ENCODE assay signal across 1 cellular context in genomic region chr7:100472121-100472851, GRCh38.
TF ChIP-seq lines count a peak whose summit lies in the region.

No MANE protein-coding gene starts in this region.

TF ChIP-seq in GM12878, 131 proteins besides CTCF, POLR2A, EP300 and RAD21:
- no peak for TF ChIP-seq ATF2 (IDR thresholded peaks at IDR 0.05; ENCODE audit: low read length)
- no peak for TF ChIP-seq ESRRA (IDR thresholded peaks at IDR 0.05; ENCODE audit: low read length)
- TF ChIP-seq STAT3 (IDR thresholded peaks at IDR 0.05; ENCODE audit: low read depth, low read length) = no peak
- no peak for TF ChIP-seq ASH2L (IDR thresholded peaks at IDR 0.05; ENCODE audit: borderline replicate concordance, low read depth)
- TF ChIP-seq POLR2AphosphoS5 (IDR thresholded peaks at IDR 0.05; ENCODE audit: low read length) = no peak
- TF ChIP-seq ZNF687 (IDR thresholded peaks at IDR 0.05) = no peak
- no peak for TF ChIP-seq CHD1 (IDR thresholded peaks at IDR 0.05; ENCODE audit: low read depth, low read length)
- no peak for TF ChIP-seq TARDBP (IDR thresholded peaks at IDR 0.05; ENCODE audit: borderline replicate concordance)
- no peak for TF ChIP-seq RBBP5 (conservative IDR thresholded peaks at IDR 0.05)
- TF ChIP-seq KLF5 (IDR thresholded peaks at IDR 0.05; ENCODE audit: partially characterized antibody) = no peak
- TF ChIP-seq SPI1 (IDR thresholded peaks at IDR 0.05; ENCODE audit: borderline replicate concordance, insufficient read depth, low read depth, low read length) = no peak
- no peak for TF ChIP-seq MYC (IDR thresholded peaks at IDR 0.05; ENCODE audit: insufficient read depth, insufficient read length, insufficient replicate concordance, low read length, severe bottlenecking)
- no peak for TF ChIP-seq DPF2 (IDR thresholded peaks at IDR 0.05)
- no peak for TF ChIP-seq TCF12 (IDR thresholded peaks at IDR 0.05; ENCODE audit: low read depth, low read length)
- TF ChIP-seq KAT2A (conservative IDR thresholded peaks at IDR 0.05; ENCODE audit: control insufficient read depth, low read depth, low read length) = no peak
- TF ChIP-seq SIX5 (IDR thresholded peaks at IDR 0.05; ENCODE audit: low read depth, low read length, severe bottlenecking) = no peak
- TF ChIP-seq RFX5 (IDR thresholded peaks at IDR 0.05; ENCODE audit: low read depth, low read length) = no peak
- no peak for TF ChIP-seq IRF3 (IDR thresholded peaks at IDR 0.05)
- TF ChIP-seq RUNX3 (IDR thresholded peaks at IDR 0.05; ENCODE audit: low read length) = no peak
- TF ChIP-seq SREBF2 (IDR thresholded peaks at IDR 0.05; ENCODE audit: low read length) = no peak
TF ChIP-seq in GM12878: peak in this region for 0.
